In the genomic region with DNA sequence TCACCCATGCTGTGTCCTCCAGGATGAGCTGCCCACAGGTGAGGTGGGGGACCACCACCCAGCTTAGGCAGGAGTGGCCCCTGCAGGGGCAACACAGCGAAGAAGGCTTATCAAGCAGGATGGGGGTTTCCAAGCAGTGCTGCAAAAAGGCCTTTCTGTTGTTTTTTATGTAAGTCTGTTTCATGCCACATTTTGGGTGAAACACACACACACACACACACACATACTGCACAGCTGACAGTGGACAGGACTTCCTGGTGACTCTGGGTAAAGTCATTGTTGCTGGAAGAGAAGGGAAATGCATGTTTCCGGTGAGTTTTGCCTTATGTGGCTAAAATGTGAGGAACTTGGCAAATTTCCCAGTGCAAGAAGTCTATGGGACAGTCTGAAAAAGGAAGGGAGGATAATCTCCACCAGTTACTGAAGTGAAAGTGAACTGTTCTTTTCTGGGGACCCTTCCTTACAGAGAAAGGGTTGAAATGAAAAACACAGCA, we compare ENCODE assay signal across 8 cellular contexts.
DNase-seq lines count a peak whose midpoint lies in the region; ATAC-seq and TF ChIP-seq lines count a peak whose summit lies in the region.

No MANE protein-coding gene starts in this region.

- peaks cover 6% of the 10 kb centered on the region for H3K4me1 Mint-ChIP-seq in progenitor cell of endocrine pancreas (ENCODE audit: low read depth)

- no peak overlapping the region for H3K4me3 Mint-ChIP-seq in progenitor cell of endocrine pancreas (ENCODE audit: low read depth)

- H3K4me1 ChIP-seq in HEK293 (ENCODE audit: control insufficient read depth, insufficient read depth, low read length), result 0 out of 2 replicates have a peak, but pooled peaks cover 2% of the 10 kb centered on the region
- peaks cover 18% of the 10 kb centered on the region for H3K4me1 ChIP-seq in SJCRH30

- no peak for TF ChIP-seq CTCF in HEK293 (tag by site-specific recombination; IDR thresholded peaks at IDR 0.05)
- no peak for TF ChIP-seq CTCF in progenitor cell of endocrine pancreas (IDR thresholded peaks at IDR 0.05; ENCODE audit: unreplicated experiment)

- H3K9me3 Mint-ChIP-seq in progenitor cell of endocrine pancreas (ENCODE audit: low read depth), result peaks cover 5% of the 10 kb centered on the region

- POLR2A ChIA-PET in HEK293 (lab: Yijun Ruan, JAX), result no interaction called here

- no peak for ATAC-seq in GM18517 (IDR thresholded peaks at IDR 0.05; ENCODE audit: unreplicated experiment)

- no peaks in the 10 kb centered on the region for H3K27me3 Mint-ChIP-seq in progenitor cell of endocrine pancreas

- H3K4me3 ChIP-seq in HEK293 (ENCODE audit: low read depth, low read length) (no peak overlapping the region), SJCRH30 (no peak overlapping the region)

- H3K36me3 ChIP-seq in HEK293 (ENCODE audit: control insufficient read depth in 2 of 2, insufficient read depth in 1 of 2, low read length in 2 of 2) (no peaks in the 10 kb centered on the region), SJCRH30 (no peaks in the 10 kb centered on the region)

- no peak overlapping the region for H3K27ac Mint-ChIP-seq in progenitor cell of endocrine pancreas

- H3K27ac ChIP-seq in HEK293 (ENCODE audit: extremely low read depth, low read depth, low read length) (no peak overlapping the region), SJCRH30 (peak overlapping the region; percentile 18; the same call in 1 of the 2 replicates)

- no peaks in the 10 kb centered on the region for H3K27me3 ChIP-seq in SJCRH30

- CTCF ChIA-PET in HEK293 (lab: Yijun Ruan, JAX), result interaction anchor here (0.7 kb wide), 1 partner anchor 49 kb away, joined by 3 read pairs; no protein-coding TSS in a partner anchor

- H3K36me3 Mint-ChIP-seq in progenitor cell of endocrine pancreas (ENCODE audit: insufficient read depth), result no peaks in the 10 kb centered on the region

- H3K9me3 ChIP-seq in HEK293 (ENCODE audit: control insufficient read depth, insufficient read depth, low read depth, low read length) (no peaks in the 10 kb centered on the region), SJCRH30 (replicated peaks) (no peaks in the 10 kb centered on the region)

- DNase-seq in EH (ENCODE audit: low read depth), result peak; percentile 93
- DNase-seq in SJCRH30, result peak; percentile 62 to 88
- DNase-seq in epidermal melanocyte (ENCODE audit: insufficient read length, low spot score), result peak; percentile 54
- peak; percentile 79 for DNase-seq in myocyte (ENCODE audit: low read depth)
- DNase-seq in progenitor cell of endocrine pancreas (ENCODE audit: low spot score, unreplicated experiment), result no peak
- DNase-seq in stimulated activated CD4-positive, alpha-beta T cell treated with anti-CD3 and anti-CD28 coated beads, Interleukin-4, amount 100 ng/mL, for 1 hour, result no peak

TF ChIP-seq in HEK293, 187 proteins besides CTCF, POLR2A, EP300 and RAD21:
- TF ChIP-seq ZNF266 (tag by site-specific recombination; IDR thresholded peaks at IDR 0.05; ENCODE audit: low read depth) (no peak), ZNF37A (tag by site-specific recombination; IDR thresholded peaks at IDR 0.05) (no peak), ZNF169 (tag by site-specific recombination; IDR thresholded peaks at IDR 0.05) (no peak), ZNF585B (tag by site-specific recombination; IDR thresholded peaks at IDR 0.05) (peak; percentile 50; the same call in 1 of the 2 replicates), PRDM1 (tag by site-specific recombination; IDR thresholded peaks at IDR 0.05) (peak; percentile 58; the same call in 1 of the 2 replicates), ZNF133 (tag by site-specific recombination; IDR thresholded peaks at IDR 0.05) (no peak), PRDM10 (tag by site-specific recombination; IDR thresholded peaks at IDR 0.05) (peak; percentile 42; the same call in 1 of the 2 replicates), ZBTB20 (tag by site-specific recombination; IDR thresholded peaks at IDR 0.05) (0 out of 2 replicates have a peak, but pooled peaks have one; percentile 21)
- TF ChIP-seq, protein P1, sequence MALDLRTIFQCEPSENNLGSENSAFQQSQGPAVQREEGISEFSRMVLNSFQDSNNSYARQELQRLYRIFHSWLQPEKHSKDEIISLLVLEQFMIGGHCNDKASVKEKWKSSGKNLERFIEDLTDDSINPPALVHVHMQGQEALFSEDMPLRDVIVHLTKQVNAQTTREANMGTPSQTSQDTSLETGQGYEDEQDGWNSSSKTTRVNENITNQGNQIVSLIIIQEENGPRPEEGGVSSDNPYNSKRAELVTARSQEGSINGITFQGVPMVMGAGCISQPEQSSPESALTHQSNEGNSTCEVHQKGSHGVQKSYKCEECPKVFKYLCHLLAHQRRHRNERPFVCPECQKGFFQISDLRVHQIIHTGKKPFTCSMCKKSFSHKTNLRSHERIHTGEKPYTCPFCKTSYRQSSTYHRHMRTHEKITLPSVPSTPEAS (tag by site-specific recombination; IDR thresholded peaks at IDR 0.05), result no peak
- TF ChIP-seq, protein P2, sequence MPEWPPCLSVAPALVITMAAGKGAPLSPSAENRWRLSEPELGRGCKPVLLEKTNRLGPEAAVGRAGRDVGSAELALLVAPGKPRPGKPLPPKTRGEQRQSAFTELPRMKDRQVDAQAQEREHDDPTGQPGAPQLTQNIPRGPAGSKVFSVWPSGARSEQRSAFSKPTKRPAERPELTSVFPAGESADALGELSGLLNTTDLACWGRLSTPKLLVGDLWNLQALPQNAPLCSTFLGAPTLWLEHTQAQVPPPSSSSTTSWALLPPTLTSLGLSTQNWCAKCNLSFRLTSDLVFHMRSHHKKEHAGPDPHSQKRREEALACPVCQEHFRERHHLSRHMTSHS (tag by site-specific recombination; IDR thresholded peaks at IDR 0.05), result no peak

Comparison
In these comparisons a context has a peak if more than half of its experiments do, and no peak if none do; other contexts are left out.
1. DNase-seq: peak in EH (single experiment), SJCRH30 (2 of 2), epidermal melanocyte (single experiment) and myocyte (single experiment); none in progenitor cell of endocrine pancreas (single experiment) and stimulated activated CD4-positive, alpha-beta T cell treated with anti-CD3 and anti-CD28 coated beads, Interleukin-4, amount 100 ng/mL, for 1 hour (single experiment).